ENCODE assay signal across 8 cellular contexts in genomic region chr12:111405149-111405855, GRCh38. TPM values are rescaled to one million over a fixed set of nuclear protein-coding genes. Genes with fewer than 3 reads are reported as not detected.
DNase-seq lines count a peak whose midpoint lies in the region; ATAC-seq and TF ChIP-seq lines count a peak whose summit lies in the region.

No MANE protein-coding gene starts in this region.

- no peaks in the 10 kb centered on the region for H3K27me3 ChIP-seq in colonic mucosa

- H3K9me3 ChIP-seq in colonic mucosa, result no peaks in the 10 kb centered on the region

- TF ChIP-seq CTCF in C4-2B (conservative IDR thresholded peaks at IDR 0.05) (peak; percentile 43), colonic mucosa (IDR thresholded peaks at IDR 0.05) (peak; percentile 58)

- peak overlapping the region in 1 of 2 donors; percentile 73 for H3K9ac ChIP-seq in colonic mucosa (ENCODE audit: low read depth in 2 of 2, low read length in 2 of 2)

- intact Hi-C loops in colonic mucosa (cut with DNase I), result no loop called here

- peaks cover 17% of the 10 kb centered on the region for H3K4me1 ChIP-seq in colonic mucosa

- peak; percentile 62 for ATAC-seq in GM19328 (IDR thresholded peaks at IDR 0.05; ENCODE audit: unreplicated experiment)
- ATAC-seq in HG03460 (IDR thresholded peaks at IDR 0.05; ENCODE audit: unreplicated experiment), result peak; percentile 42

- no peaks in the 10 kb centered on the region for H3K36me3 ChIP-seq in colonic mucosa

- peak overlapping the region; percentile 92 for H3K4me3 ChIP-seq in colonic mucosa

- H3K27ac ChIP-seq in C4-2B (no peak overlapping the region; the same call in 1 of the 2 replicates), colonic mucosa (peak overlapping the region; percentile 84)

- DNase-seq in NCI-H524 treated with DMSO at 0.1 percent for 48 hours (lab: John Stamatoyannopoulos, UW) (peak; percentile 37), colonic mucosa (peak; percentile 99), left kidney (ENCODE audit: low read depth, low spot score) (peak; percentile 96)
- peak; percentile 100 for DNase-seq in activated CD4-positive, alpha-beta T cell treated with anti-CD3 and anti-CD28 coated beads for 48 hours
- peak; percentile 99 to 100 for DNase-seq in stimulated activated CD4-positive, alpha-beta T cell treated with anti-CD3 and anti-CD28 coated beads, Interleukin-2, amount 100 ng/mL, for 24 hours

RNA-seq across cellular contexts. Expression of gene SH2B3, which starts 0.4 kb away (rescaled TPM):
- 10 to 100 TPM; 26.4 to 40.9 TPM for total RNA-seq in colonic mucosa

RNA-seq across cellular contexts. Expression of gene PHETA1, which starts 36.4 kb away (rescaled TPM):
- 10 to 100 TPM; 21.8 to 43.6 TPM for total RNA-seq in colonic mucosa

Comparison
In these comparisons a context has a peak if more than half of its experiments do, and no peak if none do; other contexts are left out.
1. DNase-seq: peak in every context shown above with its lines; median percentile 100 in activated CD4-positive, alpha-beta T cell treated with anti-CD3 and anti-CD28 coated beads for 48 hours; 100 in stimulated activated CD4-positive, alpha-beta T cell treated with anti-CD3 and anti-CD28 coated beads, Interleukin-2, amount 100 ng/mL, for 24 hours; 99 in colonic mucosa; 96 in left kidney; 37 in NCI-H524 treated with DMSO at 0.1 percent for 48 hours.